28 cellular contexts compared by ENCODE assay signal in genomic region chr10:15225511-15225910, GRCh38.
"Had no signal": no experiment of that assay in that cellular context is flagged by ENCODE, and none has a peak within 500 bp of the region (broad histone marks: within the 10 kb centered on the region; RNA-seq: fewer than 3 reads in every experiment).

No MANE protein-coding gene starts in this region.

- H3K27ac ChIP-seq: breast epithelium, colonic mucosa, Peyer's patch, SJSA1, VCaP had no signal

- H3K4me3 ChIP-seq: breast epithelium, colonic mucosa, Peyer's patch, SJSA1 had no signal

- H3K9me3 ChIP-seq: breast epithelium, colonic mucosa, SJSA1 had no signal

- H3K27ac Mint-ChIP-seq: activated CD4-positive, alpha-beta memory T cell treated with anti-CD3 and anti-CD28 coated beads, Interleukin-2, amount 10 ng/mL, durations not matched to agents 7 days and 5 days; activated CD4-positive, alpha-beta T cell treated with anti-CD3 and anti-CD28 coated beads for 36 hours; activated naive CD4-positive, alpha-beta T cell treated with anti-CD3 and anti-CD28 coated beads, Interleukin-2, amount 50 U/mL, for 24 hours; activated T-cell treated with anti-CD3 and anti-CD28 coated beads, Interleukin-2, amount 50 U/mL, for 72 hours; activated T-helper 2 cell treated with anti-CD3 and anti-CD28 coated beads, Interferon-gamma antibody, Interleukin-2, Interleukin-4, amounts not matched to agents 10 μg/mL and 5 μg/mL and 100 μg/mL, durations not matched to agents 14 hours and 24 hours and 36 hours; T-cell had no signal

- DNase-seq: activated CD4-positive, alpha-beta memory T cell treated with anti-CD3 and anti-CD28 coated beads, Interleukin-2, amount 10 ng/mL, durations not matched to agents 7 days and 5 days; activated CD4-positive, alpha-beta T cell treated with anti-CD3 and anti-CD28 coated beads for 36 hours; activated CD4-positive, alpha-beta T cell treated with anti-CD3 and anti-CD28 coated beads, Interleukin-2, amount 50 U/mL, for 1 hour; activated naive CD4-positive, alpha-beta T cell; activated T-cell treated with anti-CD3 and anti-CD28 coated beads, Interleukin-2, amount 50 U/mL, for 72 hours; aorta; caudate nucleus; colonic mucosa; MM.1S; NCI-H1092 treated with DMSO at 0.1 percent for 48 hours; NCI-H1417 treated with DMSO at 0.1 percent for 48 hours; NCI-H1694 treated with DMSO at 0.1 percent for 48 hours; NCI-H2029 treated with DMSO at 0.1 percent for 48 hours; NCI-H345; NCI-H510A; NCI-H526 treated with DMSO at 0.1 percent for 48 hours; NCI-H82; SHP77; T-cell; T-helper 2 cell; T1000 had no signal

- H3K9me3 Mint-ChIP-seq: activated naive CD4-positive, alpha-beta T cell treated with anti-CD3 and anti-CD28 coated beads, Interleukin-2, amount 50 U/mL, for 24 hours had no signal

- H3K4me3 Mint-ChIP-seq: activated CD4-positive, alpha-beta memory T cell treated with anti-CD3 and anti-CD28 coated beads, Interleukin-2, amount 10 ng/mL, durations not matched to agents 7 days and 5 days; activated CD4-positive, alpha-beta T cell treated with anti-CD3 and anti-CD28 coated beads for 36 hours; activated naive CD4-positive, alpha-beta T cell treated with anti-CD3 and anti-CD28 coated beads, Interleukin-2, amount 50 U/mL, for 24 hours; activated T-cell treated with anti-CD3 and anti-CD28 coated beads, Interleukin-2, amount 50 U/mL, for 72 hours; T-cell had no signal

- H3K27me3 ChIP-seq: breast epithelium, colonic mucosa, Peyer's patch, SJSA1 had no signal

- ATAC-seq: activated CD4-positive, alpha-beta T cell treated with anti-CD3 and anti-CD28 coated beads for 36 hours; activated T-cell treated with anti-CD3 and anti-CD28 coated beads, Interleukin-2, amount 50 U/mL, for 72 hours; SK-N-SH treated with all-trans-retinoic acid at 6 μM for 48 hours; T-cell had no signal

- H3K4me1 Mint-ChIP-seq: activated CD4-positive, alpha-beta memory T cell treated with anti-CD3 and anti-CD28 coated beads, Interleukin-2, amount 10 ng/mL, durations not matched to agents 7 days and 5 days; activated CD4-positive, alpha-beta T cell treated with anti-CD3 and anti-CD28 coated beads for 36 hours; activated naive CD4-positive, alpha-beta T cell treated with anti-CD3 and anti-CD28 coated beads, Interleukin-2, amount 50 U/mL, for 24 hours had no signal

- H3K36me3 ChIP-seq: breast epithelium, colonic mucosa, Peyer's patch had no signal

- H3K27me3 Mint-ChIP-seq: activated CD4-positive, alpha-beta memory T cell treated with anti-CD3 and anti-CD28 coated beads, Interleukin-2, amount 10 ng/mL, durations not matched to agents 7 days and 5 days; activated CD4-positive, alpha-beta T cell treated with anti-CD3 and anti-CD28 coated beads for 36 hours; activated naive CD4-positive, alpha-beta T cell treated with anti-CD3 and anti-CD28 coated beads, Interleukin-2, amount 50 U/mL, for 24 hours; T-cell had no signal
